11 cellular contexts compared by ENCODE assay signal in genomic region chr4:8081621-8082516, GRCh38.
"Had no signal": no experiment of that assay in that cellular context is flagged by ENCODE, and none has a peak within 500 bp of the region (broad histone marks: within the 10 kb centered on the region; RNA-seq: fewer than 3 reads in every experiment).

No MANE protein-coding gene starts in this region.

- H3K36me3 Mint-ChIP-seq: activated naive CD4-positive, alpha-beta T cell treated with anti-CD3 and anti-CD28 coated beads, Interleukin-2, amount 10 ng/mL, durations not matched to agents 7 days and 5 days had no signal

- H3K27ac Mint-ChIP-seq: activated naive CD4-positive, alpha-beta T cell treated with anti-CD3 and anti-CD28 coated beads, Interleukin-2, amount 10 ng/mL, durations not matched to agents 7 days and 5 days; activated T-helper 2 cell treated with anti-CD3 and anti-CD28 coated beads, Interferon-gamma antibody, Interleukin-2, Interleukin-4, amounts not matched to agents 10 μg/mL and 5 μg/mL and 100 μg/mL, durations not matched to agents 14 hours and 24 hours and 36 hours; memory B cell; nephron; T-helper 1 cell treated with Interleukin-12 subunit alpha and Interleukin-12 subunit beta and Interleukin-4 antibody, amounts not matched to agents 30 μg/mL and 1 μg/mL, for 36 hours had no signal

- H3K4me1 Mint-ChIP-seq: activated naive CD4-positive, alpha-beta T cell treated with anti-CD3 and anti-CD28 coated beads, Interleukin-2, amount 10 ng/mL, durations not matched to agents 7 days and 5 days; memory B cell had no signal

- H3K9me3 ChIP-seq: pancreas had no signal

- H3K36me3 ChIP-seq: pancreas had no signal

- H3K4me3 Mint-ChIP-seq: activated naive CD4-positive, alpha-beta T cell treated with anti-CD3 and anti-CD28 coated beads, Interleukin-2, amount 10 ng/mL, durations not matched to agents 7 days and 5 days; memory B cell; nephron; T-helper 1 cell treated with Interleukin-12 subunit alpha and Interleukin-12 subunit beta and Interleukin-4 antibody, amounts not matched to agents 30 μg/mL and 1 μg/mL, for 36 hours had no signal

- FAIRE-seq: pancreas, TTC549 had no signal

- H3K4me1 ChIP-seq: pancreas had no signal

- H3K4me3 ChIP-seq: pancreas, skin epidermis had no signal

- ATAC-seq: left colon, pancreas had no signal

- H3K27me3 ChIP-seq: pancreas had no signal

- H3K9me3 Mint-ChIP-seq: activated naive CD4-positive, alpha-beta T cell treated with anti-CD3 and anti-CD28 coated beads, Interleukin-2, amount 10 ng/mL, durations not matched to agents 7 days and 5 days; activated T-helper 2 cell treated with anti-CD3 and anti-CD28 coated beads, Interferon-gamma antibody, Interleukin-2, Interleukin-4, amounts not matched to agents 10 μg/mL and 5 μg/mL and 100 μg/mL, durations not matched to agents 14 hours and 24 hours and 36 hours; memory B cell; nephron; T-helper 1 cell treated with Interleukin-12 subunit alpha and Interleukin-12 subunit beta and Interleukin-4 antibody, amounts not matched to agents 30 μg/mL and 1 μg/mL, for 36 hours had no signal

- DNase-seq: activated CD4-positive, CD25-positive, alpha-beta regulatory T cell; activated naive CD4-positive, alpha-beta T cell treated with anti-CD3 and anti-CD28 coated beads, Interleukin-2, amount 10 ng/mL, durations not matched to agents 7 days and 5 days; left colon; pancreas; stimulated activated CD4-positive, alpha-beta T cell treated with anti-CD3 and anti-CD28 coated beads, Interleukin-4, amount 100 ng/mL, for 4 hours had no signal

- H3K27ac ChIP-seq: pancreas, skin epidermis had no signal
